9 cellular contexts compared by ENCODE assay signal in the genomic region with DNA sequence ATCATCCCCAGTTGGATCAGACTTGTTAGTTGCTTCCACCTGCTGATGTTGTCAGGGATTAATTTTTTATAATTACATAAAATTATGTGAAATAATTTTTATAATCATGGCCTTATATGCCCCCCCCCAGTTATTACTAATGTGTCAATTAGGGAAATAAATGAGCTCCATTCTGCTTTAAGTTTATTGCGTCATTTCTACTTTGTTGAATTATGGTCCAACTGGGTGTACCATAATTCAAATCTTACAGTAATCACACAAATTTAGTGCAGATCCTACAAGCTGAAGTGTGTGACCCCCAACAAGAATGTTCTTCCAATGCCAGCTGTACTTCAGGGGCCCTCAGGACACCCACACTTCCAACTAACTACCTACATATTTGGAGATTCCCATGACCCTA. TPM values are rescaled to one million over a fixed set of nuclear protein-coding genes. Genes with fewer than 3 reads are reported as not detected.
"Had no signal": no experiment of that assay in that cellular context is flagged by ENCODE, and none has a peak within 500 bp of the region (broad histone marks: within the 10 kb centered on the region; RNA-seq: fewer than 3 reads in every experiment).

No MANE protein-coding gene starts in this region.

- H3K36me3 Mint-ChIP-seq: IgD-negative memory B cell had no signal

- H3K27ac ChIP-seq: HL-60, KMS-11 had no signal

- H3K4me3 ChIP-seq: K562 had no signal

- ATAC-seq: K562 had no signal

- H3K9ac ChIP-seq: KMS-11 had no signal

- H3K4me3 Mint-ChIP-seq: IgD-negative memory B cell had no signal

- H3K4me2 ChIP-seq: KMS-11 had no signal

- FAIRE-seq: HTR-8/SVneo, K562 had no signal

- DNase-seq: KBM-7, KG1 had no signal

- H3K27me3 Mint-ChIP-seq: IgD-negative memory B cell had no signal

- H3K4me1 Mint-ChIP-seq: IgD-negative memory B cell had no signal

- H3K27ac Mint-ChIP-seq: IgD-negative memory B cell had no signal

RNA-seq across cellular contexts. Expression of gene NDN, which starts 7.5 kb away (rescaled TPM):
- total RNA-seq: HT-29 had no signal
- polyA plus RNA-seq: IgD-negative memory B cell had no signal

RNA-seq across cellular contexts. Expression of gene MAGEL2, which starts 46.9 kb away (rescaled TPM):
- total RNA-seq: HT-29, HT1080, K562 had no signal
- polyA plus RNA-seq: IgD-negative memory B cell, K562 had no signal
